In the genomic region with DNA sequence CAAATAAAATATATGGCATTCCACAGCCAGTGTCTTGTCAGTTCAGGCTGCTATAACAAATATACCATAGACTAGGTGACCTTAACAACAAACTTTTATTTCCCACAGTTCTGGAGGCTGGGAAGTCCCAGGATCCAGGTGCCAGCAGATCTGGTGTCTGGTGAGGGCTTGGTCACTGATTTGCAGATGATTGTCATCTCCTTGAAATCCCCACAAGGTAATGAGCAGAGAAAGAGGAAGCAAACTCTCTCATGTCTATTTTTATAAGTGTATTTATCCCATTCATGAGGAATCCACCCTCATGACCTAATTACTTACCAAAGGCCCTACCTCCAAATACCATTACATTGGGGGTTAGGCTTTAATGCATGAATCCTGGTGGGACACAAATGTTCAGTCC, we compare ENCODE assay signal across 19 cellular contexts.
"Had no signal": no experiment of that assay in that cellular context is flagged by ENCODE, and none has a peak within 500 bp of the region (broad histone marks: within the 10 kb centered on the region; RNA-seq: fewer than 3 reads in every experiment).

No MANE protein-coding gene starts in this region.

- ATAC-seq: activated CD8-positive, alpha-beta T cell treated with anti-CD3 and anti-CD28 coated beads, Interleukin-2, amount 10 ng/mL, durations not matched to agents 7 days and 5 days; activated naive CD4-positive, alpha-beta T cell treated with anti-CD3 and anti-CD28 coated beads, Interleukin-2, amount 50 U/mL, for 72 hours; heart left ventricle; left cardiac atrium; pancreas; psoas muscle; upper lobe of right lung had no signal

- H3K4me3 ChIP-seq: heart left ventricle, pancreas, psoas muscle, right atrium auricular region, spleen, upper lobe of right lung had no signal

- H3K9me3 ChIP-seq: neutrophil, pancreas, psoas muscle, right atrium auricular region, upper lobe of right lung had no signal

- DNase-seq: activated CD4-positive, alpha-beta T cell treated with anti-CD3 and anti-CD28 coated beads, Interleukin-2, amount 10 ng/mL, durations not matched to agents 7 days and 5 days; activated CD4-positive, CD25-positive, alpha-beta regulatory T cell treated with anti-CD3 and anti-CD28 coated beads, Interleukin-2, amount 50 U/mL, for 72 hours; activated CD8-positive, alpha-beta T cell treated with anti-CD3 and anti-CD28 coated beads, Interleukin-2, amount 10 ng/mL, durations not matched to agents 7 days and 5 days; activated gamma-delta T cell; aorta; heart left ventricle; left cardiac atrium; midbrain; pancreas; psoas muscle; spleen; stimulated activated CD4-positive, alpha-beta T cell treated with anti-CD3 and anti-CD28 coated beads, Interleukin-4, amount 100 ng/mL, for 24 hours; stimulated activated naive CD4-positive, alpha-beta T cell treated with Interleukin-2 at 50 U/mL for 16 hours; upper lobe of right lung had no signal

- H3K4me1 ChIP-seq: heart left ventricle, pancreas, psoas muscle, right atrium auricular region, spleen, upper lobe of right lung had no signal

- H3K27ac ChIP-seq: epithelial cell of prostate, heart left ventricle, neutrophil, pancreas, psoas muscle, right atrium auricular region, spleen, upper lobe of right lung, VCaP had no signal

- H3K27me3 ChIP-seq: heart left ventricle, neutrophil, pancreas, right atrium auricular region, spleen, upper lobe of right lung had no signal

- H3K36me3 ChIP-seq: heart left ventricle, neutrophil, pancreas, right atrium auricular region, spleen, upper lobe of right lung had no signal
